Comparison of ENCODE assay signal across 18 cellular contexts in genomic region chr6:136188492-136188891, GRCh38.
"Had no signal": no experiment of that assay in that cellular context is flagged by ENCODE, and none has a peak within 500 bp of the region (broad histone marks: within the 10 kb centered on the region; RNA-seq: fewer than 3 reads in every experiment).

No MANE protein-coding gene starts in this region.

- H3K4me1 ChIP-seq: foreskin keratinocyte, left ventricle myocardium inferior, lower lobe of right lung, right atrium auricular region, sigmoid colon had no signal

- H3K79me2 ChIP-seq: hepatocyte had no signal

- FAIRE-seq: endothelial cell of umbilical vein, kidney had no signal

- H3K4me3 ChIP-seq: coronary artery, hepatocyte, left ventricle myocardium inferior, lower lobe of right lung, right atrium auricular region, sigmoid colon, skin epidermis had no signal

- H3K27ac ChIP-seq: coronary artery, foreskin keratinocyte, hepatocyte, left ventricle myocardium inferior, lower lobe of right lung, right atrium auricular region, sigmoid colon, skin epidermis had no signal

- H3K4me2 ChIP-seq: hepatocyte had no signal

- H3K9me3 ChIP-seq: left ventricle myocardium inferior, lower lobe of right lung, right atrium auricular region, sigmoid colon had no signal

- H3K27me3 ChIP-seq: hepatocyte, right atrium auricular region, sigmoid colon had no signal

- H2AFZ ChIP-seq: hepatocyte had no signal

- DNase-seq: effector CD4-positive, alpha-beta T cell; endodermal cell; erythroblast; foreskin keratinocyte; kidney; left cardiac atrium; left ventricle myocardium inferior; lower lobe of right lung; natural killer cell; sigmoid colon; stimulated activated CD4-positive, alpha-beta T cell treated with anti-CD3 and anti-CD28 coated beads, Interleukin-2, amount 100 ng/mL, for 48 hours; stimulated activated naive CD4-positive, alpha-beta T cell treated with Interleukin-2 at 50 U/mL for 16 hours; trophoblast cell had no signal
